22 cellular contexts compared by ENCODE assay signal in genomic region chr18:35745814-35746213, GRCh38.
DNase-seq lines count a peak whose midpoint lies in the region; ATAC-seq, FAIRE-seq and TF ChIP-seq lines count a peak whose summit lies in the region.
"Had no signal": no experiment of that assay in that cellular context is flagged by ENCODE, and none has a peak within 500 bp of the region (broad histone marks: within the 10 kb centered on the region; RNA-seq: fewer than 3 reads in every experiment).

No MANE protein-coding gene starts in this region.

- peaks cover 5% of the 10 kb centered on the region for H3K9me3 Mint-ChIP-seq in nephron progenitor cell
- H3K9me3 Mint-ChIP-seq in stimulated activated naive B cell treated with anti-CD40 and anti-IgM and Interleukin-4, amounts not matched to agents 10 μg/mL and 1 μg/mL and 100 μg/mL, for 72 hours: peaks cover 5 to 9% of the 10 kb centered on the region in 2 donors
- no peaks in the 10 kb centered on the region for H3K9me3 Mint-ChIP-seq in neural progenitor cell

- H3K4me3 Mint-ChIP-seq in nephron progenitor cell (no peak overlapping the region), neural progenitor cell (no peak overlapping the region)
- no peak overlapping the region for H3K4me3 Mint-ChIP-seq in stimulated activated naive B cell treated with anti-CD40 and anti-IgM and Interleukin-4, amounts not matched to agents 10 μg/mL and 1 μg/mL and 100 μg/mL, for 72 hours
- H3K4me3 Mint-ChIP-seq: CD14-positive monocyte; CD4-positive, alpha-beta memory T cell; CD4-positive, CD25-positive, alpha-beta regulatory T cell; CD8-positive, alpha-beta memory T cell had no signal

- H3K27me3 Mint-ChIP-seq in nephron progenitor cell (ENCODE audit: low read depth, poor library complexity) (peaks cover 20% of the 10 kb centered on the region), neural progenitor cell (ENCODE audit: insufficient read depth, low read depth) (no peaks in the 10 kb centered on the region)
- peaks cover 6 to 14% of the 10 kb centered on the region in 2 donors for H3K27me3 Mint-ChIP-seq in stimulated activated naive B cell treated with anti-CD40 and anti-IgM and Interleukin-4, amounts not matched to agents 10 μg/mL and 1 μg/mL and 100 μg/mL, for 72 hours
- H3K27me3 Mint-ChIP-seq: CD4-positive, CD25-positive, alpha-beta regulatory T cell had no signal

- H3F3A ChIP-seq in neural progenitor cell (ENCODE audit: low read depth): no peaks in the 10 kb centered on the region

- no peak overlapping the region for H2AFZ ChIP-seq in neural progenitor cell (replicated peaks)

- intact Hi-C loops in left colon (cut with DNase I, micrococcal nuclease): no loop called here

- FAIRE-seq in D721Med (lab: Jason Lieb, UNC): peak; percentile 73
- FAIRE-seq: A204.1, G401.6, GM12891, GM19239 had no signal

- DNase-seq in D721Med (ENCODE audit: insufficient read length, low spot score) (no peak), left colon (no peak), nephron progenitor cell (no peak), NCI-H446 treated with DMSO at 0.1 percent for 48 hours (lab: John Stamatoyannopoulos, UW) (no peak), neural progenitor cell (ENCODE audit: low spot score) (no peak)
- no peak for DNase-seq in stimulated activated naive B cell treated with anti-CD40 and anti-IgM and Interleukin-4, amounts not matched to agents 10 μg/mL and 1 μg/mL and 100 μg/mL, for 72 hours
- DNase-seq: 8988T; ACHN; BE2C; C1 segment of cervical spinal cord; CD4-positive, alpha-beta memory T cell; CD4-positive, CD25-positive, alpha-beta regulatory T cell; CD8-positive, alpha-beta memory T cell; COR-L47; DMS79 treated with DMSO at 0.1 percent for 48 hours; GF-D8 had no signal

- H4K20me1 ChIP-seq in neural progenitor cell (ENCODE audit: low read depth): no peaks in the 10 kb centered on the region
- H4K20me1 ChIP-seq: BLaER1 had no signal

- H3K27me3 ChIP-seq in neural progenitor cell: no peaks in the 10 kb centered on the region
- H3K27me3 ChIP-seq: BE2C, BLaER1 had no signal

- H3K4me1 Mint-ChIP-seq in nephron progenitor cell (peaks cover 11% of the 10 kb centered on the region), neural progenitor cell (no peaks in the 10 kb centered on the region)
- no peaks in the 10 kb centered on the region for H3K4me1 Mint-ChIP-seq in stimulated activated naive B cell treated with anti-CD40 and anti-IgM and Interleukin-4, amounts not matched to agents 10 μg/mL and 1 μg/mL and 100 μg/mL, for 72 hours
- H3K4me1 Mint-ChIP-seq: CD14-positive monocyte; CD4-positive, alpha-beta memory T cell; CD8-positive, alpha-beta memory T cell had no signal

- H3K27ac Mint-ChIP-seq in nephron progenitor cell (peak overlapping the region; percentile 16), neural progenitor cell (no peak overlapping the region)
- H3K27ac Mint-ChIP-seq in stimulated activated naive B cell treated with anti-CD40 and anti-IgM and Interleukin-4, amounts not matched to agents 10 μg/mL and 1 μg/mL and 100 μg/mL, for 72 hours: no peak overlapping the region
- H3K27ac Mint-ChIP-seq: CD14-positive monocyte; CD4-positive, alpha-beta memory T cell; CD4-positive, CD25-positive, alpha-beta regulatory T cell; CD8-positive, alpha-beta memory T cell had no signal

- TF ChIP-seq CTCF in D721Med (IDR thresholded peaks at IDR 0.05; ENCODE audit: insufficient read depth, missing control alignments) (no peak), nephron progenitor cell (IDR thresholded peaks at IDR 0.05) (no peak), neural progenitor cell (IDR thresholded peaks at IDR 0.05) (no peak)

- peak; percentile 96 for ATAC-seq in left colon
- ATAC-seq in stimulated activated naive B cell treated with anti-CD40 and anti-IgM and Interleukin-4, amounts not matched to agents 10 μg/mL and 1 μg/mL and 100 μg/mL, for 72 hours (replicated peaks): no peak

- H3K27ac ChIP-seq in neural progenitor cell: no peak overlapping the region
- H3K27ac ChIP-seq: BLaER1 had no signal

- no peaks in the 10 kb centered on the region for H3K4me1 ChIP-seq in neural progenitor cell
- H3K4me1 ChIP-seq: BE2C had no signal

- H3K9ac ChIP-seq in neural progenitor cell: no peak overlapping the region
- H3K9ac ChIP-seq: BLaER1 had no signal

- no peak overlapping the region for H3K4me2 ChIP-seq in neural progenitor cell
- H3K4me2 ChIP-seq: BLaER1 had no signal

- no peaks in the 10 kb centered on the region for H3K79me2 ChIP-seq in neural progenitor cell (ENCODE audit: low read depth)

- H3K36me3 Mint-ChIP-seq in nephron progenitor cell (ENCODE audit: low read depth) (no peaks in the 10 kb centered on the region), neural progenitor cell (no peaks in the 10 kb centered on the region)
- H3K36me3 Mint-ChIP-seq in stimulated activated naive B cell treated with anti-CD40 and anti-IgM and Interleukin-4, amounts not matched to agents 10 μg/mL and 1 μg/mL and 100 μg/mL, for 72 hours: peaks cover 0 to 3% of the 10 kb centered on the region in 2 donors
- H3K36me3 Mint-ChIP-seq: CD14-positive monocyte; CD4-positive, alpha-beta memory T cell; CD4-positive, CD25-positive, alpha-beta regulatory T cell; CD8-positive, alpha-beta memory T cell had no signal

- no peak overlapping the region for H3K4me3 ChIP-seq in neural progenitor cell
- H3K4me3 ChIP-seq: BLaER1 had no signal

- no peaks in the 10 kb centered on the region for H3K36me3 ChIP-seq in neural progenitor cell
- H3K36me3 ChIP-seq: BE2C, BLaER1 had no signal

- H3K9me3 ChIP-seq in neural progenitor cell (ENCODE audit: low read depth): no peaks in the 10 kb centered on the region
- H3K9me3 ChIP-seq: BE2C had no signal
